ENCODE assay signal across 25 cellular contexts in genomic region chr3:59056706-59057105, GRCh38. TPM values are rescaled to one million over a fixed set of nuclear protein-coding genes. Genes with fewer than 3 reads are reported as not detected.
DNase-seq lines count a peak whose midpoint lies in the region; ATAC-seq and TF ChIP-seq lines count a peak whose summit lies in the region.
"Had no signal": no experiment of that assay in that cellular context is flagged by ENCODE, and none has a peak within 500 bp of the region (broad histone marks: within the 10 kb centered on the region; RNA-seq: fewer than 3 reads in every experiment).

No MANE protein-coding gene starts in this region.

- H3K9me3 ChIP-seq in mesenchymal stem cell (ENCODE audit: control insufficient read depth, low read length) = no peaks in the 10 kb centered on the region
- no peaks in the 10 kb centered on the region for H3K9me3 ChIP-seq in PC-9 (ENCODE audit: insufficient read depth, low read depth)
- H3K9me3 ChIP-seq: lower lobe of right lung had no signal

- POLR2A ChIA-PET in activated CD4-positive, alpha-beta T cell treated with anti-CD3 and anti-CD28 coated beads for 36 hours (lab: Charles Lee) = no interaction called here
- POLR2A ChIA-PET in PC-9 (lab: Charles Lee; ENCODE audit: unreplicated experiment) = no interaction called here

- no peak overlapping the region for H3K14ac ChIP-seq in mesenchymal stem cell (ENCODE audit: low read length in 2 of 2)

- H2BK12ac ChIP-seq in mesenchymal stem cell (ENCODE audit: low read length in 2 of 2) = no peak overlapping the region

- no peak overlapping the region for H2AK5ac ChIP-seq in mesenchymal stem cell (ENCODE audit: low read length, severe bottlenecking)

- ATAC-seq in activated CD4-positive, alpha-beta T cell treated with anti-CD3 and anti-CD28 coated beads for 36 hours = peak; percentile 39
- no peak for ATAC-seq in GM21619 (IDR thresholded peaks at IDR 0.05; ENCODE audit: unreplicated experiment)
- ATAC-seq: lower lobe of right lung, Right ventricle myocardium inferior had no signal

- H3K4me3 ChIP-seq in epithelial cell of esophagus (ENCODE audit: low read length) = no peak overlapping the region
- H3K4me3 ChIP-seq in mesenchymal stem cell (ENCODE audit: insufficient read depth in 1 of 2, low read depth in 1 of 2, low read length in 2 of 2) = no peak overlapping the region
- no peak overlapping the region for H3K4me3 ChIP-seq in PC-9
- H3K4me3 ChIP-seq: lower lobe of right lung, neural progenitor cell had no signal

- H3K36me3 ChIP-seq in mesenchymal stem cell (ENCODE audit: control insufficient read depth in 1 of 2, insufficient read depth in 2 of 2, low read depth in 1 of 2, low read length in 2 of 2) = no peaks in the 10 kb centered on the region
- H3K36me3 ChIP-seq in PC-9 (ENCODE audit: low read depth) = no peaks in the 10 kb centered on the region
- H3K36me3 ChIP-seq: lower lobe of right lung, neural progenitor cell had no signal

- CTCF ChIA-PET in activated CD4-positive, alpha-beta T cell treated with anti-CD3 and anti-CD28 coated beads for 36 hours (lab: Charles Lee) = interaction anchor here (1.2 to 1.5 kb wide), 3 partner anchors 9 to 418 kb away, joined by 3 to 4 read pairs (median 3); no protein-coding TSS in a partner anchor
- CTCF ChIA-PET in PC-9 (lab: Charles Lee) = interaction anchor here (0.6 kb wide), 1 partner anchor 483 kb away, joined by 3 read pairs; no protein-coding TSS in a partner anchor

- TF ChIP-seq CTCF in epithelial cell of esophagus (IDR thresholded peaks at IDR 0.05; ENCODE audit: insufficient read depth, low read depth, low read length, missing control alignments) (no peak), PC-9 (conservative IDR thresholded peaks at IDR 0.05) (no peak)

- no peak overlapping the region for H3K23ac ChIP-seq in mesenchymal stem cell (ENCODE audit: low read length in 2 of 2)

- intact Hi-C loops in activated CD4-positive, alpha-beta T cell treated with anti-CD3 and anti-CD28 coated beads for 36 hours (cut with DNase I, micrococcal nuclease) = no loop called here
- intact Hi-C loops in PC-9 (cut with micrococcal nuclease; ENCODE audit: unreplicated experiment) = loop anchor here (10.0 kb wide), 1 partner anchor 232 kb away; no protein-coding TSS in a partner anchor

- H4K20me1 ChIP-seq in PC-9 (ENCODE audit: insufficient read depth) = no peaks in the 10 kb centered on the region

- WGBS in mesenchymal stem cell = no CpG with 5 or more reads among the region's 2 CpGs

- no TSS peak for BruUV-seq in PC-9 (replicated peaks; lab: Mats Ljungman, UMichigan)

- H2BK15ac ChIP-seq in mesenchymal stem cell (ENCODE audit: low read depth, poor library complexity, severe bottlenecking) = no peak overlapping the region

- H3K27ac ChIP-seq in mesenchymal stem cell (ENCODE audit: low read length, poor library complexity, severe bottlenecking) (no peak overlapping the region), PC-9 (no peak overlapping the region)
- H3K27ac ChIP-seq: C4-2B, lower lobe of right lung, neural progenitor cell had no signal

- no peak overlapping the region for H3K18ac ChIP-seq in mesenchymal stem cell (ENCODE audit: low read depth in 1 of 2, low read length in 2 of 2)

- no peaks in the 10 kb centered on the region for H3K4me1 Mint-ChIP-seq in activated CD4-positive, alpha-beta T cell treated with anti-CD3 and anti-CD28 coated beads for 36 hours
- H3K4me1 Mint-ChIP-seq: activated naive CD4-positive, alpha-beta T cell treated with anti-CD3 and anti-CD28 coated beads, Interleukin-2, amount 50 U/mL, for 24 hours; brain; neural progenitor cell had no signal

- H2AFZ ChIP-seq in mesenchymal stem cell (ENCODE audit: low read depth, low read length) (no peak overlapping the region), PC-9 (no peak overlapping the region)
- H2AFZ ChIP-seq: neural progenitor cell had no signal

- no peaks in the 10 kb centered on the region for H3K79me2 ChIP-seq in PC-9 (ENCODE audit: low read depth)

- no peaks in the 10 kb centered on the region for H3F3A ChIP-seq in PC-9 (ENCODE audit: insufficient read depth, low read depth)

- H3K27me3 ChIP-seq in mesenchymal stem cell (ENCODE audit: control insufficient read depth in 1 of 2, insufficient read depth in 1 of 2, low read length in 2 of 2) (no peaks in the 10 kb centered on the region), PC-9 (ENCODE audit: insufficient read depth, low read depth) (no peaks in the 10 kb centered on the region)
- H3K27me3 ChIP-seq: neural progenitor cell had no signal

- H2BK5ac ChIP-seq in mesenchymal stem cell (ENCODE audit: low read depth, low read length, poor library complexity, severe bottlenecking) = no peak overlapping the region

- H2BK120ac ChIP-seq in mesenchymal stem cell (ENCODE audit: low read depth, low read length) = no peak overlapping the region

- H4K8ac ChIP-seq in mesenchymal stem cell (ENCODE audit: low read length) = no peak overlapping the region

- H3K27ac Mint-ChIP-seq in activated CD4-positive, alpha-beta T cell treated with anti-CD3 and anti-CD28 coated beads for 36 hours = no peak overlapping the region
- H3K27ac Mint-ChIP-seq: activated naive CD4-positive, alpha-beta T cell treated with anti-CD3 and anti-CD28 coated beads, Interleukin-2, amount 50 U/mL, for 24 hours; brain; dendritic cell treated with granulocyte-macrophage colony-stimulating factor and Interleukin-4, amounts not matched to agents 40 ng/mL and 50 ng/mL, for 4 days; neural progenitor cell; progenitor cell of endocrine pancreas had no signal

- no peaks in the 10 kb centered on the region for H3K9me3 Mint-ChIP-seq in activated CD4-positive, alpha-beta T cell treated with anti-CD3 and anti-CD28 coated beads for 36 hours (ENCODE audit: low read depth)
- H3K9me3 Mint-ChIP-seq: activated naive CD4-positive, alpha-beta T cell treated with anti-CD3 and anti-CD28 coated beads, Interleukin-2, amount 50 U/mL, for 24 hours; dendritic cell treated with granulocyte-macrophage colony-stimulating factor and Interleukin-4, amounts not matched to agents 40 ng/mL and 50 ng/mL, for 4 days had no signal

- no peak overlapping the region for H3K4me3 Mint-ChIP-seq in activated CD4-positive, alpha-beta T cell treated with anti-CD3 and anti-CD28 coated beads for 36 hours
- H3K4me3 Mint-ChIP-seq: activated naive CD4-positive, alpha-beta T cell treated with anti-CD3 and anti-CD28 coated beads, Interleukin-2, amount 50 U/mL, for 24 hours; brain; dendritic cell treated with granulocyte-macrophage colony-stimulating factor and Interleukin-4, amounts not matched to agents 40 ng/mL and 50 ng/mL, for 4 days; neural progenitor cell had no signal

- H3K27me3 Mint-ChIP-seq in activated CD4-positive, alpha-beta T cell treated with anti-CD3 and anti-CD28 coated beads for 36 hours = peaks cover 9% of the 10 kb centered on the region
- H3K27me3 Mint-ChIP-seq: brain, progenitor cell of endocrine pancreas had no signal

- no peaks in the 10 kb centered on the region for H3K79me1 ChIP-seq in mesenchymal stem cell (replicated peaks; ENCODE audit: low read length, poor library complexity, severe bottlenecking)

- H3K4me2 ChIP-seq in mesenchymal stem cell (ENCODE audit: low read length, poor library complexity, severe bottlenecking) = no peak overlapping the region
- H3K4me2 ChIP-seq in PC-9 = no peak overlapping the region
- H3K4me2 ChIP-seq: neural progenitor cell had no signal

- no peaks in the 10 kb centered on the region for H3K9me2 ChIP-seq in PC-9 (ENCODE audit: insufficient read depth)

- H3K4ac ChIP-seq in mesenchymal stem cell (ENCODE audit: low read depth in 1 of 2, low read length in 2 of 2) = no peak overlapping the region

- no peaks in the 10 kb centered on the region for H3K4me1 ChIP-seq in mesenchymal stem cell (ENCODE audit: control insufficient read depth, insufficient read depth, low read depth, low read length)
- H3K4me1 ChIP-seq in PC-9 (replicated peaks; ENCODE audit: insufficient read depth) = no peaks in the 10 kb centered on the region
- H3K4me1 ChIP-seq: lower lobe of right lung, neural progenitor cell had no signal

- no peak overlapping the region for H4K91ac ChIP-seq in mesenchymal stem cell (ENCODE audit: low read length)

- H3K9ac ChIP-seq in mesenchymal stem cell (ENCODE audit: low read length) = peak overlapping the region; percentile 55
- H3K9ac ChIP-seq: neural progenitor cell had no signal

- no peak for DNase-seq in activated CD4-positive, alpha-beta T cell treated with anti-CD3 and anti-CD28 coated beads for 36 hours
- DNase-seq in activated CD4-positive, alpha-beta T cell treated with anti-CD3 and anti-CD28 coated beads for 48 hours = no peak
- DNase-seq in M059J (ENCODE audit: low read depth) (peak; percentile 74), epithelial cell of esophagus (ENCODE audit: low read depth) (peak; percentile 4), mesenchymal stem cell (no peak), amygdala (lab: John Stamatoyannopoulos, UW) (no peak), PC-9 (no peak)
- DNase-seq: activated CD4-positive, alpha-beta T cell treated with anti-CD3 and anti-CD28 coated beads for 4 hours; foreskin fibroblast; H7; hippocampal formation; lower lobe of right lung; MM.1S; NCI-H1436 treated with DMSO at 0.1 percent for 48 hours; NCI-H2171; NCI-H69; substantia nigra had no signal

- H3K36me3 Mint-ChIP-seq in activated CD4-positive, alpha-beta T cell treated with anti-CD3 and anti-CD28 coated beads for 36 hours (ENCODE audit: low read depth) = no peaks in the 10 kb centered on the region
- H3K36me3 Mint-ChIP-seq: activated naive CD4-positive, alpha-beta T cell treated with anti-CD3 and anti-CD28 coated beads, Interleukin-2, amount 50 U/mL, for 24 hours; brain; neural progenitor cell had no signal

RNA-seq across cellular contexts. Expression of gene CFAP20DC, which starts 6.9 kb away (rescaled TPM):
- 1 to 10 TPM; 2.7 to 3.5 TPM for total RNA-seq in activated CD4-positive, alpha-beta T cell treated with anti-CD3 and anti-CD28 coated beads for 36 hours
- total RNA-seq in M059J (2014; rRNA removed; shearing (Covaris generic)) = not detected in 2 replicates
- 0.36 TPM for polyA plus RNA-seq in mesenchymal stem cell (2013, experiment 1 of 2)
- 0.60 TPM for polyA plus RNA-seq in mesenchymal stem cell (2013, experiment 2 of 2)
- total RNA-seq in PC-9 (2021) = 6.7 and 7.1 TPM in 2 replicates

Comparison
In these comparisons a context has a peak if more than half of its experiments do, and no peak if none do; other contexts are left out.
1. DNase-seq: peak in M059J (single experiment) and epithelial cell of esophagus (single experiment); none in activated CD4-positive, alpha-beta T cell treated with anti-CD3 and anti-CD28 coated beads for 36 hours (single experiment), activated CD4-positive, alpha-beta T cell treated with anti-CD3 and anti-CD28 coated beads for 48 hours (single experiment), mesenchymal stem cell (single experiment), amygdala (0 of 56) and PC-9 (0 of 2).